Comparison of ENCODE assay signal across 14 cellular contexts in the genomic region with DNA sequence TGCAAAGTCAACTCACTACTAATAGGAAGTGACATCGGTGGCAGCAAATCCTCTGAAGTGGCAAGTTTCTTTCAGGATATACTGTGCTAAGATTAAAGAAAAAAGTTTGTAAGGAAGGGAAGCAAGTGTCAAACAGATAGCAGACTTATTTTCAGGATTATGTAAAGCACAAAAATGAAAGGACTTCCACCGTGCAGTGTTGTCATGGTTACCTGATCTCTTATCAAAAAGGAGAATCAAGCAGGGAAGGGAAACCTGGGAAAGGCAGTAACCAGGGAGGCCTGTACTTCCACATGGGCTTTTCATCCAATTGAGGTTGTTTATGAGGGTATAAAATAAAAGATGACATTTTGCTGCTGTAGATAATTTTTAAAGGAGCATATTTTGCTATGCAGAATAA.
DNase-seq lines count a peak whose midpoint lies in the region; TF ChIP-seq lines count a peak whose summit lies in the region.
"Had no signal": no experiment of that assay in that cellular context is flagged by ENCODE, and none has a peak within 500 bp of the region (broad histone marks: within the 10 kb centered on the region; RNA-seq: fewer than 3 reads in every experiment).

No MANE protein-coding gene starts in this region.

- CTCF ChIA-PET in CD4-positive, alpha-beta memory T cell (lab: Charles Lee; ENCODE audit: partially characterized antibody), result no interaction called here

- intact Hi-C loops in CD4-positive, alpha-beta memory T cell (cut with micrococcal nuclease), result no loop called here
- intact Hi-C loops in thyroid gland (cut with DNase I), result no loop called here

- H3K9ac ChIP-seq in neural progenitor cell, result no peak overlapping the region

- no peaks in the 10 kb centered on the region for H4K20me1 ChIP-seq in neural progenitor cell (ENCODE audit: low read depth)

- no peak for DNase-seq in CD4-positive, alpha-beta memory T cell
- DNase-seq in M059J (ENCODE audit: low read depth) (peak; percentile 12), choroid plexus epithelial cell (ENCODE audit: low read depth) (peak; percentile 23), neural progenitor cell (ENCODE audit: low spot score) (no peak), thyroid gland (no peak), COLO829 (ENCODE audit: low spot score) (no peak)
- no peak for DNase-seq in T-helper 2 cell treated with Interferon-gamma antibody and Interleukin-4, amounts not matched to agents 5 μg/mL and 100 μg/mL, for 36 hours (ENCODE audit: low spot score)
- DNase-seq in activated effector memory CD4-positive, alpha-beta T cell treated with Interleukin-2 at 50 U/mL for 16 hours, result no peak
- DNase-seq: activated CD4-positive, alpha-beta memory T cell treated with anti-CD3 and anti-CD28 coated beads for 36 hours; DMS79; NCI-H1436 treated with DMSO at 0.1 percent for 48 hours; NCI-H510A had no signal

- no peaks in the 10 kb centered on the region for H3K36me3 ChIP-seq in CD4-positive, alpha-beta memory T cell (ENCODE audit: insufficient read depth, low read length)
- no peaks in the 10 kb centered on the region for H3K36me3 ChIP-seq in neural progenitor cell
- H3K36me3 ChIP-seq in thyroid gland, result no peaks in the 10 kb centered on the region
- H3K36me3 ChIP-seq: SJSA1 had no signal

- TF ChIP-seq POLR2A in thyroid gland (IDR thresholded peaks at IDR 0.05), result no peak

- no peaks in the 10 kb centered on the region for H3K79me2 ChIP-seq in neural progenitor cell (ENCODE audit: low read depth)

- no peaks in the 10 kb centered on the region for H3K27me3 Mint-ChIP-seq in CD4-positive, alpha-beta memory T cell
- no peaks in the 10 kb centered on the region for H3K27me3 Mint-ChIP-seq in neural progenitor cell (ENCODE audit: insufficient read depth, low read depth)
- peaks cover 7% of the 10 kb centered on the region for H3K27me3 Mint-ChIP-seq in T-helper 2 cell treated with Interferon-gamma antibody and Interleukin-4, amounts not matched to agents 5 μg/mL and 100 μg/mL, for 36 hours (ENCODE audit: low read depth)
- H3K27me3 Mint-ChIP-seq: activated CD4-positive, alpha-beta memory T cell treated with anti-CD3 and anti-CD28 coated beads for 36 hours had no signal

- POLR2A ChIA-PET in CD4-positive, alpha-beta memory T cell (lab: Charles Lee; ENCODE audit: partially characterized antibody), result no interaction called here

- H3K4me2 ChIP-seq in neural progenitor cell, result no peak overlapping the region

- H3K27ac Mint-ChIP-seq in CD4-positive, alpha-beta memory T cell, result peak overlapping the region in 5 of 7 donors; percentile 1 to 89 (median 28)
- peak overlapping the region; percentile 55 for H3K27ac Mint-ChIP-seq in neural progenitor cell
- no peak overlapping the region for H3K27ac Mint-ChIP-seq in T-helper 2 cell treated with Interferon-gamma antibody and Interleukin-4, amounts not matched to agents 5 μg/mL and 100 μg/mL, for 36 hours
- H3K27ac Mint-ChIP-seq: activated CD4-positive, alpha-beta memory T cell treated with anti-CD3 and anti-CD28 coated beads for 36 hours had no signal

- no peaks in the 10 kb centered on the region for H3K9me3 Mint-ChIP-seq in CD4-positive, alpha-beta memory T cell
- H3K9me3 Mint-ChIP-seq in neural progenitor cell, result no peaks in the 10 kb centered on the region
- no peaks in the 10 kb centered on the region for H3K9me3 Mint-ChIP-seq in T-helper 2 cell treated with Interferon-gamma antibody and Interleukin-4, amounts not matched to agents 5 μg/mL and 100 μg/mL, for 36 hours

- H3K9me3 ChIP-seq in CD4-positive, alpha-beta memory T cell (ENCODE audit: control insufficient read depth in 1 of 2, low read length in 2 of 2), result no peaks in the 10 kb centered on the region
- H3K9me3 ChIP-seq in neural progenitor cell (ENCODE audit: low read depth) (no peaks in the 10 kb centered on the region), thyroid gland (no peaks in the 10 kb centered on the region)
- H3K9me3 ChIP-seq: SJSA1 had no signal

- no peak overlapping the region for H3K4me3 ChIP-seq in CD4-positive, alpha-beta memory T cell (ENCODE audit: low read length in 2 of 2)
- H3K4me3 ChIP-seq in choroid plexus epithelial cell (ENCODE audit: low read depth, low read length) (no peak overlapping the region), neural progenitor cell (no peak overlapping the region), thyroid gland (replicated peaks in 1 of 3) (no peak overlapping the region)
- H3K4me3 ChIP-seq: dorsolateral prefrontal cortex, SJSA1 had no signal

- 50 to 56% methylated on average over 2 of the region's 2 CpGs for WGBS in thyroid gland, 2 donors

- H3K27ac ChIP-seq in CD4-positive, alpha-beta memory T cell (ENCODE audit: low read depth, low read length), result no peak overlapping the region
- H3K27ac ChIP-seq in neural progenitor cell (no peak overlapping the region), thyroid gland (no peak overlapping the region)
- H3K27ac ChIP-seq: SJSA1 had no signal

- peak overlapping the region; percentile 4 for H2AFZ ChIP-seq in neural progenitor cell (replicated peaks)

- no peaks in the 10 kb centered on the region for H3K27me3 ChIP-seq in CD4-positive, alpha-beta memory T cell (ENCODE audit: insufficient read depth, low read length)
- H3K27me3 ChIP-seq in neural progenitor cell (no peaks in the 10 kb centered on the region), thyroid gland (no peaks in the 10 kb centered on the region)
- H3K27me3 ChIP-seq: dorsolateral prefrontal cortex, SJSA1 had no signal

- H3K4me1 ChIP-seq in CD4-positive, alpha-beta memory T cell (ENCODE audit: insufficient read depth, low read length), result peaks cover 8% of the 10 kb centered on the region
- no peaks in the 10 kb centered on the region for H3K4me1 ChIP-seq in neural progenitor cell
- no peaks in the 10 kb centered on the region for H3K4me1 ChIP-seq in thyroid gland
- H3K4me1 ChIP-seq: SJSA1 had no signal

- no peaks in the 10 kb centered on the region for H3F3A ChIP-seq in neural progenitor cell (ENCODE audit: low read depth)

- peak overlapping the region in 4 of 8 donors; percentile 35 to 73 (median 52) for H3K4me3 Mint-ChIP-seq in CD4-positive, alpha-beta memory T cell
- no peak overlapping the region for H3K4me3 Mint-ChIP-seq in neural progenitor cell
- no peak overlapping the region for H3K4me3 Mint-ChIP-seq in T-helper 2 cell treated with Interferon-gamma antibody and Interleukin-4, amounts not matched to agents 5 μg/mL and 100 μg/mL, for 36 hours
- H3K4me3 Mint-ChIP-seq: activated CD4-positive, alpha-beta memory T cell treated with anti-CD3 and anti-CD28 coated beads for 36 hours had no signal

- H3K36me3 Mint-ChIP-seq in CD4-positive, alpha-beta memory T cell, result no peaks in the 10 kb centered on the region
- H3K36me3 Mint-ChIP-seq in neural progenitor cell, result no peaks in the 10 kb centered on the region
- no peaks in the 10 kb centered on the region for H3K36me3 Mint-ChIP-seq in T-helper 2 cell treated with Interferon-gamma antibody and Interleukin-4, amounts not matched to agents 5 μg/mL and 100 μg/mL, for 36 hours (ENCODE audit: low read depth)
- H3K36me3 Mint-ChIP-seq: activated CD4-positive, alpha-beta memory T cell treated with anti-CD3 and anti-CD28 coated beads for 36 hours had no signal

- no peak for TF ChIP-seq CTCF in choroid plexus epithelial cell (conservative IDR thresholded peaks at IDR 0.05; ENCODE audit: low read depth, low read length)
- no peak for TF ChIP-seq CTCF in neural progenitor cell (IDR thresholded peaks at IDR 0.05)
- no peak for TF ChIP-seq CTCF in thyroid gland (IDR thresholded peaks at IDR 0.05)

- peaks cover 12 to 24% (median 17%) of the 10 kb centered on the region in 4 donors for H3K4me1 Mint-ChIP-seq in CD4-positive, alpha-beta memory T cell
- H3K4me1 Mint-ChIP-seq in neural progenitor cell, result peaks cover 24% of the 10 kb centered on the region
- H3K4me1 Mint-ChIP-seq in T-helper 2 cell treated with Interferon-gamma antibody and Interleukin-4, amounts not matched to agents 5 μg/mL and 100 μg/mL, for 36 hours (ENCODE audit: low read depth), result peaks cover 9% of the 10 kb centered on the region

Comparison
In these comparisons a context has a peak if more than half of its experiments do, and no peak if none do; other contexts are left out.
1. DNase-seq: peak in M059J (single experiment) and choroid plexus epithelial cell (single experiment); none in CD4-positive, alpha-beta memory T cell (0 of 5), neural progenitor cell (single experiment), T-helper 2 cell treated with Interferon-gamma antibody and Interleukin-4, amounts not matched to agents 5 μg/mL and 100 μg/mL, for 36 hours (single experiment), thyroid gland (0 of 2), COLO829 (single experiment) and activated effector memory CD4-positive, alpha-beta T cell treated with Interleukin-2 at 50 U/mL for 16 hours (single experiment).